In the genomic region with DNA sequence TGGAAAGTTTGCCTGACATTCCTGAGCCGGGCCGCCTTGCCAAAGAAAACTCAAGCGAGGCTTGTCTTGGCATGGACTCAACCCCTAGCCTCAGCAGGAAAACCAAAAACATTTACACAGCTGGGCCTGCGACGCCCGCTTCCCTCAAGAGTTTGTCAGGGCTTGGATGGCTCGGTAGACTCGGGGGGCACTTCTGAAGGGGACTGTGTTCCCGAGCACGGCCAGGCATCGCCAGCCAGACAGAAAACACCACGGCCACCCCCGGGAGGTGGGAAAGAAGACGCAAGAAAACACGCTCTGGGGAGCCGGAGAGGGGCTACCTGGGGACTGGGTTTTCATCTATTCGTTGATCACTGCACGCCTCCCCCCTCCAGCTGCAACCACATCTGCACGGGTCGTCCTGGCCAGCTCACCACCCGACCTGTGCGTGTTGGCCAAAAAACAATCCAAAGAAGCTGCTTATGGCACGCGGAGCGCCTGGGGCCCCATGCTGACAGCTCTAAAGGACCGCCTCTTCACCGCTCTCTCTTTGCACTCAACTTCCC, we compare ENCODE assay signal across 10 cellular contexts.
DNase-seq lines count a peak whose midpoint lies in the region; ATAC-seq and TF ChIP-seq lines count a peak whose summit lies in the region.
"Had no signal": no experiment of that assay in that cellular context is flagged by ENCODE, and none has a peak within 500 bp of the region (broad histone marks: within the 10 kb centered on the region; RNA-seq: fewer than 3 reads in every experiment).

No MANE protein-coding gene starts in this region.

- H3K27ac ChIP-seq in AG04450 (ENCODE audit: low read depth, low read length) (peak overlapping the region; percentile 80), Peyer's patch (peak overlapping the region in 2 of 4 donors; percentile 52), neuronal stem cell (replicated peaks; ENCODE audit: low read length) (no peak overlapping the region)

- peaks cover 7% of the 10 kb centered on the region for H3K4me1 Mint-ChIP-seq in CD14-positive monocyte
- H3K4me1 Mint-ChIP-seq: immature natural killer cell had no signal

- peak overlapping the region; percentile 77 for H3K18ac ChIP-seq in neuronal stem cell (ENCODE audit: low read length)

- peak; percentile 85 for DNase-seq in AG04450 (ENCODE audit: low read depth, low spot score)
- DNase-seq in Peyer's patch: peak in 2 of 3 donors; percentile 18 to 63
- DNase-seq in fibroblast of pulmonary artery (ENCODE audit: low read depth): peak; percentile 95
- no peak for DNase-seq in neuronal stem cell (ENCODE audit: low spot score)
- no peak for DNase-seq in NOMO-1 treated with dmso at 0.1 percent for 144 hours (lab: John Stamatoyannopoulos, UW; ENCODE audit: unreplicated experiment)
- no peak for DNase-seq in CD14-positive monocyte (ENCODE audit: low spot score)
- DNase-seq: immature natural killer cell; stimulated activated naive CD8-positive, alpha-beta T cell treated with anti-CD3 and anti-CD28 coated beads, Interleukin-15, Interleukin-2, amounts not matched to agents 100 U/mL and 50 U/mL, for 24 hours had no signal

- no peak overlapping the region for H3K23ac ChIP-seq in neuronal stem cell (ENCODE audit: low read depth, low read length, poor library complexity)

- H4K8ac ChIP-seq in neuronal stem cell (ENCODE audit: low read depth, low read length): no peak overlapping the region

- peak overlapping the region in 1 of 7 donors; percentile 79 for H3K27ac Mint-ChIP-seq in CD14-positive monocyte
- H3K27ac Mint-ChIP-seq: immature natural killer cell had no signal

- H2BK5ac ChIP-seq in neuronal stem cell (ENCODE audit: low read length): no peak overlapping the region

- H3K4ac ChIP-seq in neuronal stem cell (ENCODE audit: low read length): peak overlapping the region; percentile 28

- no peak overlapping the region for H2BK12ac ChIP-seq in neuronal stem cell (ENCODE audit: low read length)

- H3K27me3 ChIP-seq in AG04450 (ENCODE audit: control insufficient read depth, insufficient read depth, low read length) (peaks cover 14% of the 10 kb centered on the region), Peyer's patch (no peaks in the 10 kb centered on the region), neuronal stem cell (ENCODE audit: control insufficient read depth in 3 of 3, insufficient read depth in 3 of 3, low read depth in 1 of 3, low read length in 3 of 3) (peaks cover 0 to 2% (median 0%) of the 10 kb centered on the region in 3 experiments)

- peak overlapping the region; percentile 7 for H4K91ac ChIP-seq in neuronal stem cell (ENCODE audit: low read depth, low read length, poor library complexity)

- peak overlapping the region; percentile 7 for H2BK15ac ChIP-seq in neuronal stem cell (ENCODE audit: low read length)

- POLR2A ChIA-PET in AG04450 (lab: Yijun Ruan, JAX): interaction anchor here (1.1 to 1.9 kb wide), 3 partner anchors 41 to 92 kb away, joined by 3 to 6 read pairs (median 3); no protein-coding TSS in a partner anchor

- H3K9me3 Mint-ChIP-seq in CD14-positive monocyte: peaks cover 0 to 7% (median 0%) of the 10 kb centered on the region in 7 donors

- H3K4me2 ChIP-seq in neuronal stem cell (ENCODE audit: insufficient read depth, low read length, poor library complexity, severe bottlenecking): no peak overlapping the region

- H3K4me1 ChIP-seq in Peyer's patch (peaks cover 0 to 7% (median 0%) of the 10 kb centered on the region in 4 donors), neuronal stem cell (ENCODE audit: control insufficient read depth in 2 of 2, insufficient read depth in 1 of 2, low read depth in 1 of 2, low read length in 2 of 2) (peaks cover 10 to 18% of the 10 kb centered on the region in 2 donors)

- peaks cover 20 to 44% (median 22%) of the 10 kb centered on the region in 3 donors for H3K27me3 Mint-ChIP-seq in CD14-positive monocyte (ENCODE audit: low read depth in 3 of 3)

- H3K14ac ChIP-seq in neuronal stem cell (ENCODE audit: low read length): no peak overlapping the region

- no peak for ATAC-seq in GM21737 (IDR thresholded peaks at IDR 0.05; ENCODE audit: unreplicated experiment)
- no peak for ATAC-seq in GM19463 (IDR thresholded peaks at IDR 0.05; ENCODE audit: unreplicated experiment)
- ATAC-seq: stimulated activated naive CD8-positive, alpha-beta T cell treated with anti-CD3 and anti-CD28 coated beads, Interleukin-15, Interleukin-2, amounts not matched to agents 100 U/mL and 50 U/mL, for 24 hours had no signal

- peak overlapping the region; percentile 6 for H3K9ac ChIP-seq in neuronal stem cell (ENCODE audit: low read depth, low read length, poor library complexity)

- H3K36me3 ChIP-seq in Peyer's patch (no peaks in the 10 kb centered on the region), neuronal stem cell (replicated peaks in 1 of 2; ENCODE audit: control insufficient read depth in 2 of 2, insufficient read depth in 2 of 2, low read length in 2 of 2) (no peaks in the 10 kb centered on the region)

- intact Hi-C loops in CD14-positive monocyte (cut with micrococcal nuclease): no loop called here

- no peaks in the 10 kb centered on the region for H3K79me1 ChIP-seq in neuronal stem cell (ENCODE audit: low read depth, low read length)

- H3K4me3 ChIP-seq in AG04450 (ENCODE audit: low read depth, low read length) (peak overlapping the region; percentile 48), Peyer's patch (no peak overlapping the region), fibroblast of pulmonary artery (replicated peaks; ENCODE audit: low read depth, low read length) (peak overlapping the region; percentile 30), neuronal stem cell (ENCODE audit: low read length in 2 of 2) (no peak overlapping the region)

- peak overlapping the region in 1 of 2 donors; percentile 67 for H3K4me3 Mint-ChIP-seq in CD14-positive monocyte
- H3K4me3 Mint-ChIP-seq: immature natural killer cell had no signal

- CTCF ChIA-PET in AG04450 (lab: Charles Lee): interaction anchor here (0.6 kb wide), 1 partner anchor 384 kb away, joined by 3 read pairs; no protein-coding TSS in a partner anchor

- no peak overlapping the region for H2BK120ac ChIP-seq in neuronal stem cell (ENCODE audit: low read depth, low read length)

- peak overlapping the region; percentile 61 for H2AK5ac ChIP-seq in neuronal stem cell (ENCODE audit: low read depth, low read length)

- WGBS in neuronal stem cell (ENCODE audit: extremely low coverage in 2 of 2, insufficient read length in 2 of 2, insufficient replicate concordance in 1 of 2), 2 donors: no CpG with 5 or more reads among the region's 27 CpGs

- H3K36me3 Mint-ChIP-seq in CD14-positive monocyte: no peaks in the 10 kb centered on the region

- no peak overlapping the region for H2AFZ ChIP-seq in neuronal stem cell (ENCODE audit: low read length)

- no peak for TF ChIP-seq POLR2A in Peyer's patch (IDR thresholded peaks at IDR 0.05)

- no peak for TF ChIP-seq CTCF in AG04450 (IDR thresholded peaks at IDR 0.05; ENCODE audit: low read depth, low read length)
- TF ChIP-seq CTCF in Peyer's patch (IDR thresholded peaks at IDR 0.05): no peak
- no peak for TF ChIP-seq CTCF in fibroblast of pulmonary artery (IDR thresholded peaks at IDR 0.05; ENCODE audit: low read length, missing control alignments)
- TF ChIP-seq CTCF in CD14-positive monocyte (IDR thresholded peaks at IDR 0.05): no peak

- H3K9me3 ChIP-seq in AG04450 (ENCODE audit: control insufficient read depth, insufficient read depth, low read length): peaks cover 4% of the 10 kb centered on the region; the same call in 1 of the 2 replicates
- no peaks in the 10 kb centered on the region for H3K9me3 ChIP-seq in Peyer's patch
- peaks cover 0 to 13% of the 10 kb centered on the region in 2 donors for H3K9me3 ChIP-seq in neuronal stem cell (replicated peaks in 1 of 2; ENCODE audit: control insufficient read depth in 2 of 2, insufficient read depth in 1 of 2, low read depth in 1 of 2, low read length in 2 of 2)

Comparison
In these comparisons a context has a peak if more than half of its experiments do, and no peak if none do; other contexts are left out.
1. DNase-seq: peak in AG04450 (single experiment), Peyer's patch (2 of 3) and fibroblast of pulmonary artery (single experiment); none in neuronal stem cell (single experiment), NOMO-1 treated with dmso at 0.1 percent for 144 hours (single experiment) and CD14-positive monocyte (single experiment).
2. H3K4me3 ChIP-seq: peak in AG04450 (single experiment) and fibroblast of pulmonary artery (single experiment); none in Peyer's patch (0 of 4) and neuronal stem cell (0 of 2).